Comparison of ENCODE assay signal across 8 cellular contexts in genomic region chr16:67561824-67562525, GRCh38. TPM values are rescaled to one million over a fixed set of nuclear protein-coding genes. Genes with fewer than 3 reads are reported as not detected.
DNase-seq lines count a peak whose midpoint lies in the region; ATAC-seq and TF ChIP-seq lines count a peak whose summit lies in the region.

No MANE protein-coding gene starts in this region.

- peak overlapping the region; percentile 100 for H3K27ac ChIP-seq in C4-2B
- H3K27ac ChIP-seq in right lobe of liver: peak overlapping the region; percentile 95 to 98 (median 97)

- intact Hi-C loops in right lobe of liver (cut with DNase I): no loop called here

- ATAC-seq in GM19351 (IDR thresholded peaks at IDR 0.05; ENCODE audit: unreplicated experiment) (peak; percentile 79), HG03469 (IDR thresholded peaks at IDR 0.05; ENCODE audit: unreplicated experiment) (peak; percentile 66), right lobe of liver (peak; percentile 87 to 96 (median 88))

- peak; percentile 74 for TF ChIP-seq POLR2A in right lobe of liver (IDR thresholded peaks at IDR 0.05)

- H3K27me3 ChIP-seq in right lobe of liver: no peaks in the 10 kb centered on the region

- H3K36me3 ChIP-seq in right lobe of liver: no peaks in the 10 kb centered on the region

- DNase-seq in NCI-H748 (lab: John Stamatoyannopoulos, UW; ENCODE audit: unreplicated experiment): peak; percentile 93
- DNase-seq in activated CD4-positive, alpha-beta T cell treated with anti-CD3 and anti-CD28 coated beads, Interleukin-2, amount 50 U/mL, for 24 hours (ENCODE audit: low read depth in 1 of 2, low spot score in 1 of 2): peak; percentile 90 to 95
- DNase-seq in dermis blood vessel endothelial cell: peak; percentile 98
- DNase-seq in right lobe of liver: peak; percentile 98 to 99 (median 99)
- DNase-seq in stimulated activated CD4-positive, alpha-beta T cell treated with anti-CD3 and anti-CD28 coated beads, Interleukin-4, amount 100 ng/mL, for 1 hour: peak; percentile 95

- H3K4me1 ChIP-seq in right lobe of liver: peaks cover 0 to 21% (median 12%) of the 10 kb centered on the region in 4 donors

- peak overlapping the region; percentile 41 to 96 (median 94) for H3K4me3 ChIP-seq in right lobe of liver

- no peaks in the 10 kb centered on the region for H3K9me3 ChIP-seq in right lobe of liver

- 0% methylated on average over 3 of the region's 76 CpGs for WGBS in right lobe of liver (ENCODE audit: insufficient coverage, low coverage, low lambda C conversion rate, missing lambda C conversion rate)

- TF ChIP-seq CTCF in C4-2B (conservative IDR thresholded peaks at IDR 0.05): no peak
- TF ChIP-seq CTCF in right lobe of liver (IDR thresholded peaks at IDR 0.05): no peak

RNA-seq across cellular contexts. Expression of gene CTCF, which starts 0.4 kb away (rescaled TPM):
- total RNA-seq in dermis blood vessel endothelial cell (30.3 and 36.3 TPM in 2 replicates), right lobe of liver (10 to 100 TPM; 14.3 to 18.5 (median 17.0) TPM)

RNA-seq across cellular contexts. Expression of gene RIPOR1, which starts 33.3 kb away (rescaled TPM):
- total RNA-seq in dermis blood vessel endothelial cell: 74.9 and 149 TPM in 2 replicates
- total RNA-seq in right lobe of liver: 10 to 100 TPM; 19.9 to 35.0 (median 26.8) TPM

Comparison
In these comparisons a context has a peak if more than half of its experiments do, and no peak if none do; other contexts are left out.
1. Peak in every context shown above with its lines: DNase-seq, ATAC-seq, H3K4me3 ChIP-seq and H3K27ac ChIP-seq.